ENCODE assay signal across 8 cellular contexts in genomic region chr7:76316984-76317781, GRCh38. TPM values are rescaled to one million over a fixed set of nuclear protein-coding genes. Genes with fewer than 3 reads are reported as not detected.
A peak's percentile ranks its signal among the peaks of the same experiment; 100 is the strongest.
DNase-seq lines count a peak whose midpoint lies in the region; ATAC-seq and TF ChIP-seq lines count a peak whose summit lies in the region.

No MANE protein-coding gene starts in this region.

- no peaks in the 10 kb centered on the region for H3K9me3 Mint-ChIP-seq in activated CD4-positive, alpha-beta memory T cell treated with anti-CD3 and anti-CD28 coated beads, Interleukin-2, amount 10 ng/mL, durations not matched to agents 7 days and 5 days

- in situ Hi-C loops in HAP-1 (cut with MboI; ENCODE audit: low sequenced_read_pairs), result no loop called here

- no peaks in the 10 kb centered on the region for H3K9me2 ChIP-seq in hepatocyte (replicated peaks; ENCODE audit: insufficient read depth)

- peaks cover 26% of the 10 kb centered on the region for H3F3A ChIP-seq in smooth muscle cell (ENCODE audit: low read depth)

- DNase-seq in HAP-1 (ENCODE audit: low spot score in 2 of 2), result no peak
- no peak for DNase-seq in activated CD4-positive, alpha-beta memory T cell treated with anti-CD3 and anti-CD28 coated beads, Interleukin-2, amount 10 ng/mL, durations not matched to agents 7 days and 5 days
- DNase-seq in hepatocyte (ENCODE audit: low spot score), result no peak
- DNase-seq in smooth muscle cell (lab: John Stamatoyannopoulos, UW; ENCODE audit: unreplicated experiment), result no peak
- no peak for DNase-seq in KG1 (lab: John Stamatoyannopoulos, UW)
- no peak for DNase-seq in NCI-H226
- no peak for DNase-seq in NCI-H1105 (lab: John Stamatoyannopoulos, UW)

- peak overlapping the region; percentile 89 for H3K27ac Mint-ChIP-seq in activated CD4-positive, alpha-beta memory T cell treated with anti-CD3 and anti-CD28 coated beads, Interleukin-2, amount 10 ng/mL, durations not matched to agents 7 days and 5 days

- H4K20me1 ChIP-seq in hepatocyte (ENCODE audit: insufficient read depth, poor library complexity, severe bottlenecking) (no peaks in the 10 kb centered on the region), smooth muscle cell (ENCODE audit: low read depth) (peaks cover 18% of the 10 kb centered on the region)

- H3K4me1 Mint-ChIP-seq in activated CD4-positive, alpha-beta memory T cell treated with anti-CD3 and anti-CD28 coated beads, Interleukin-2, amount 10 ng/mL, durations not matched to agents 7 days and 5 days, result peaks cover 34% of the 10 kb centered on the region

- POLR2A ChIA-PET in activated CD4-positive, alpha-beta memory T cell treated with anti-CD3 and anti-CD28 coated beads, Interleukin-2, amount 10 ng/mL, durations not matched to agents 7 days and 5 days (lab: Charles Lee), result interaction anchor here (0.9 to 4.9 kb wide), 18 partner anchors 8 to 269 kb away, joined by 3 to 136 read pairs (median 8); partner anchors contain the start of genes HSPB1, MDH2, STYXL1 and YWHAG

- H3K36me3 ChIP-seq in HAP-1 (replicated peaks), result no peaks in the 10 kb centered on the region
- H3K36me3 ChIP-seq in hepatocyte (replicated peaks; ENCODE audit: insufficient read depth, low read depth), result no peaks in the 10 kb centered on the region
- H3K36me3 ChIP-seq in smooth muscle cell (ENCODE audit: low read depth), result no peaks in the 10 kb centered on the region

- peak overlapping the region; percentile 98 for H3K27ac ChIP-seq in hepatocyte
- H3K27ac ChIP-seq in smooth muscle cell (ENCODE audit: low read depth), result peak overlapping the region; percentile 86

- CTCF ChIA-PET in activated CD4-positive, alpha-beta memory T cell treated with anti-CD3 and anti-CD28 coated beads, Interleukin-2, amount 10 ng/mL, durations not matched to agents 7 days and 5 days (lab: Charles Lee), result interaction anchor here (0.7 to 9.2 kb wide), 13 partner anchors 10 to 269 kb away, joined by 3 to 125 read pairs (median 5); partner anchors contain the start of genes MDH2, STYXL1 and YWHAG

- WGBS in hepatocyte (ENCODE audit: low lambda C conversion rate, missing lambda C conversion rate), result 72% methylated on average over 14 of the region's 14 CpGs
- WGBS in smooth muscle cell (ENCODE audit: low lambda C conversion rate), result 80% methylated on average over 14 of the region's 14 CpGs

- H3K36me3 Mint-ChIP-seq in activated CD4-positive, alpha-beta memory T cell treated with anti-CD3 and anti-CD28 coated beads, Interleukin-2, amount 10 ng/mL, durations not matched to agents 7 days and 5 days (ENCODE audit: low read depth), result peaks cover 5% of the 10 kb centered on the region

- peaks cover 20% of the 10 kb centered on the region for H3K79me2 ChIP-seq in hepatocyte
- peaks cover 8% of the 10 kb centered on the region for H3K79me2 ChIP-seq in smooth muscle cell (ENCODE audit: low read depth)

- H3K27me3 Mint-ChIP-seq in activated CD4-positive, alpha-beta memory T cell treated with anti-CD3 and anti-CD28 coated beads, Interleukin-2, amount 10 ng/mL, durations not matched to agents 7 days and 5 days, result no peaks in the 10 kb centered on the region

- H3K9me3 ChIP-seq in HAP-1, result no peaks in the 10 kb centered on the region
- no peaks in the 10 kb centered on the region for H3K9me3 ChIP-seq in hepatocyte (ENCODE audit: low read depth)
- no peaks in the 10 kb centered on the region for H3K9me3 ChIP-seq in smooth muscle cell (replicated peaks; ENCODE audit: low read depth)

- H3K4me1 ChIP-seq in HAP-1 (peaks cover 12% of the 10 kb centered on the region), hepatocyte (ENCODE audit: insufficient read depth) (peaks cover 12% of the 10 kb centered on the region), smooth muscle cell (ENCODE audit: low read depth) (peaks cover 15% of the 10 kb centered on the region)

- H3K27me3 ChIP-seq in HAP-1 (ENCODE audit: low read depth) (no peaks in the 10 kb centered on the region), hepatocyte (no peaks in the 10 kb centered on the region), smooth muscle cell (ENCODE audit: low read depth) (no peaks in the 10 kb centered on the region)

- H2AFZ ChIP-seq in hepatocyte (peak overlapping the region; percentile 78), smooth muscle cell (ENCODE audit: low read depth) (no peak overlapping the region)

- H3K4me3 ChIP-seq in HAP-1 (peak overlapping the region; percentile 53), hepatocyte (peak overlapping the region; percentile 13), smooth muscle cell (peak overlapping the region; percentile 76)

- peak overlapping the region; percentile 77 for H3K4me3 Mint-ChIP-seq in activated CD4-positive, alpha-beta memory T cell treated with anti-CD3 and anti-CD28 coated beads, Interleukin-2, amount 10 ng/mL, durations not matched to agents 7 days and 5 days

- H3K9ac ChIP-seq in smooth muscle cell (ENCODE audit: low read depth), result peak overlapping the region; percentile 15

- ATAC-seq in HG03175 (IDR thresholded peaks at IDR 0.05; ENCODE audit: unreplicated experiment), result no peak

- TF ChIP-seq CTCF in hepatocyte (IDR thresholded peaks at IDR 0.05; ENCODE audit: poor library complexity) (no peak), smooth muscle cell (IDR thresholded peaks at IDR 0.05; ENCODE audit: borderline replicate concordance, insufficient read depth, poor library complexity, severe bottlenecking) (no peak)

- H3K4me2 ChIP-seq in hepatocyte (peak overlapping the region; percentile 85), smooth muscle cell (peak overlapping the region; percentile 91)

RNA-seq across cellular contexts. Expression of gene HSPB1, which starts 14.7 kb away (rescaled TPM):
- 10 to 100 TPM; 33.7 to 38.4 TPM for total RNA-seq in activated CD4-positive, alpha-beta memory T cell treated with anti-CD3 and anti-CD28 coated beads, Interleukin-2, amount 10 ng/mL, durations not matched to agents 7 days and 5 days
- total RNA-seq in hepatocyte, result 186 and 205 TPM in 2 replicates
- 1,525 and 1,553 TPM in 2 replicates for polyA plus RNA-seq in hepatocyte
- total RNA-seq in smooth muscle cell, result 374 and 484 TPM in 2 replicates
- 1,842 and 2,006 TPM in 2 replicates for polyA plus RNA-seq in smooth muscle cell

RNA-seq across cellular contexts. Expression of gene YWHAG, which starts 41.6 kb away (rescaled TPM):
- 10 to 100 TPM; 83.1 to 84.8 TPM for total RNA-seq in activated CD4-positive, alpha-beta memory T cell treated with anti-CD3 and anti-CD28 coated beads, Interleukin-2, amount 10 ng/mL, durations not matched to agents 7 days and 5 days
- total RNA-seq in hepatocyte, result 106 and 117 TPM in 2 replicates
- 12.6 and 17.2 TPM in 2 replicates for polyA plus RNA-seq in hepatocyte
- total RNA-seq in smooth muscle cell, result 132 and 142 TPM in 2 replicates
- polyA plus RNA-seq in smooth muscle cell, result 17.6 and 21.1 TPM in 2 replicates

Comparison
In these comparisons a context has a peak if more than half of its experiments do, and no peak if none do; other contexts are left out.
1. H3K4me3 ChIP-seq: peak in every context shown above with its lines; median percentile 76 in smooth muscle cell; 53 in HAP-1; 13 in hepatocyte.